ENCODE assay signal across 8 cellular contexts in genomic region chr11:16001899-16002426, GRCh38.
DNase-seq lines count a peak whose midpoint lies in the region; ATAC-seq, FAIRE-seq and TF ChIP-seq lines count a peak whose summit lies in the region.

No MANE protein-coding gene starts in this region.

- no peaks in the 10 kb centered on the region for H3K9me3 ChIP-seq in A673 (ENCODE audit: low read depth, low read length, poor library complexity, severe bottlenecking)
- H3K9me3 ChIP-seq in kidney (ENCODE audit: control insufficient read depth in 1 of 2, low read length in 2 of 2) = no peaks in the 10 kb centered on the region
- no peaks in the 10 kb centered on the region for H3K9me3 ChIP-seq in tibial artery

- CTCF ChIA-PET in A673 (lab: Charles Lee) = no interaction called here

- H3K4me1 ChIP-seq in A673 (ENCODE audit: insufficient read depth, low read length, poor library complexity, severe bottlenecking) (peaks cover 37% of the 10 kb centered on the region), kidney (ENCODE audit: control insufficient read depth in 1 of 2, insufficient read depth in 1 of 2, low read depth in 1 of 2, low read length in 2 of 2) (no peaks in the 10 kb centered on the region), tibial artery (peaks cover 0 to 21% (median 8%) of the 10 kb centered on the region in 4 donors)

- TF ChIP-seq CTCF in A673 (conservative IDR thresholded peaks at IDR 0.05; ENCODE audit: low read depth, low read length) (no peak), kidney (IDR thresholded peaks at IDR 0.05; ENCODE audit: borderline replicate concordance, extremely low read depth, insufficient read depth) (no peak), tibial artery (IDR thresholded peaks at IDR 0.05) (no peak)

- intact Hi-C loops in A673 (cut with micrococcal nuclease; ENCODE audit: unreplicated experiment) (loop anchor here (5.0 kb wide), 1 partner anchor 170 kb away; no protein-coding TSS in a partner anchor), kidney (cut with DNase I) (no loop called here), tibial artery (cut with DNase I; ENCODE audit: low total_unique reads) (no loop called here)

- H3K4me3 ChIP-seq in A673 (ENCODE audit: low read depth, low read length, poor library complexity, severe bottlenecking) (no peak overlapping the region), skeletal muscle cell (ENCODE audit: low read depth, low read length) (no peak overlapping the region), kidney (ENCODE audit: low read length in 2 of 2) (no peak overlapping the region), tibial artery (no peak overlapping the region)

- H3K27me3 ChIP-seq in A673 (replicated peaks; ENCODE audit: insufficient read depth, low read depth, low read length, poor library complexity) (peaks cover 3% of the 10 kb centered on the region), tibial artery (no peaks in the 10 kb centered on the region)

- H3K36me3 ChIP-seq in A673 (ENCODE audit: insufficient read depth, low read length, poor library complexity, severe bottlenecking) (no peaks in the 10 kb centered on the region), kidney (ENCODE audit: control insufficient read depth in 1 of 2, insufficient read depth in 2 of 2, low read length in 2 of 2) (no peaks in the 10 kb centered on the region), tibial artery (no peaks in the 10 kb centered on the region)

- H3K27ac ChIP-seq in A673 (ENCODE audit: low read depth, low read length, poor library complexity, severe bottlenecking) (peak overlapping the region; percentile 59), epithelial cell of prostate (peak overlapping the region; percentile 71), kidney (ENCODE audit: low read depth in 2 of 2, low read length in 2 of 2) (no peak overlapping the region), tibial artery (peak overlapping the region in 1 of 2 donors; percentile 0)

- BruUV-seq in A673 (replicated peaks; lab: Mats Ljungman, UMichigan) = no TSS peak

- no peak for FAIRE-seq in kidney (lab: Jason Lieb, UNC)

- peak; percentile 61 for ATAC-seq in HG03196 (IDR thresholded peaks at IDR 0.05; ENCODE audit: unreplicated experiment)

- peak; percentile 98 for DNase-seq in A673 (ENCODE audit: low spot score)
- peak; percentile 82 for DNase-seq in NCI-H82 (lab: John Stamatoyannopoulos, UW)
- peak; percentile 79 for DNase-seq in epithelial cell of prostate (ENCODE audit: low read depth, low spot score)
- peak; percentile 96 for DNase-seq in skeletal muscle cell (ENCODE audit: low read depth)
- DNase-seq in kidney = no peak
- no peak for DNase-seq in tibial artery
- no peak for DNase-seq in putamen (ENCODE audit: low spot score)

- POLR2A ChIA-PET in A673 (lab: Charles Lee; ENCODE audit: low non-redundant PET) = interaction anchor here (1.1 kb wide), 1 partner anchor 20 kb away, joined by 4 read pairs; no protein-coding TSS in a partner anchor

- H3K9ac ChIP-seq in kidney (ENCODE audit: low read length in 2 of 2) = no peak overlapping the region

Comparison
In these comparisons a context has a peak if more than half of its experiments do, and no peak if none do; other contexts are left out.
1. DNase-seq: peak in A673 (single experiment), NCI-H82 (single experiment), epithelial cell of prostate (single experiment) and skeletal muscle cell (single experiment); none in kidney (single experiment), tibial artery (0 of 2) and putamen (single experiment).
2. H3K27ac ChIP-seq: peak in A673 (single experiment) and epithelial cell of prostate (single experiment); none in kidney (0 of 2).